In the genomic region with DNA sequence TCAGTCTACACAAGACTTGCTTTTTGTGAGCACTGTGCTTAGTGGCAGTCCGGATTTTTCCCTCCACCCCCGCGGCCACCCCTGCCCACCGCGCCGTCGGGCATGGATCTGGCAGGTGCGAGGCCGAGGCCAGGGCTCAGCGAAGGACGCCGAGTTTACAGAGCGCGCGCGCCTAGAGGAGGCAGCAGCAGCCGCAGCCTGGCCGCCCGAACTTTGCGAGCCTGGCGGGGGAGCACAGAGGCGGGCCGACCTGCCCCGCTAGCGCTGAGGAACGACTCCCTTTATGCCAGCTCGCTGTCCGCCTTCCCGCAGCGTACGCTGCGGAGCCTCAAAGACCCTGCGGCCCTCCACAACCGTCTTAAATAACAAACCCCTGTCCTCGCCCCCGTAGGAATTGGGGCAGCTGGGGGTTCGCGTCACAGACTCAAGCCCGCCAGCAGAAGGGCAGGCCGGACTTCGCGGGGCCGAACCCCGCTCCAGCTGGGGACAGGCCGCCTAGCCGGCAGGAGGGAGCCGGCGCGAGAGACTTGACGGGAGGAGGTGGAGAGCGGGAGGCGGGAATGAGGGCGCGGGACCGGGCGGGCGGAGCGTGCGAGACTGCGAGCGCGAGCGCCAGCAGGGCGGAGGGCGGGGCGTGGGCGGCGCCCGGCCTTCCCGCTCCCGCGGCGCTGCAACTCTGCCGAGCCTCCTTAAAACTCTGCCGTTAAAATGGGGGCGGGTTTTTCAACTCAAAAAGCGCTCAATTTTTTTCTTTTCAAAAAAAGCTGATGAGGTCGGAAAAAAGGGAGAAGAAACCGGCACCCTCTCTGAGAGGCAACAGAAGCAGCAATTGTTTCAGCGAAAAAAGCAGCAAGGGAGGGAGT, we compare ENCODE assay signal across 1 cellular context.
TF ChIP-seq lines count a peak whose summit lies in the region.

No MANE protein-coding gene starts in this region.

TF ChIP-seq in HepG2, 621 proteins besides CTCF, POLR2A, EP300 and RAD21 (continued from another document and continues in another):
- TF ChIP-seq ZNF777 (CRISPR knock-in tag; IDR thresholded peaks at IDR 0.05), result peak; percentile 99
- TF ChIP-seq LCORL (IDR thresholded peaks at IDR 0.05), result no peak
- TF ChIP-seq LCORL (CRISPR knock-in tag; IDR thresholded peaks at IDR 0.05), result no peak; the same call in 1 of the 2 replicates
- TF ChIP-seq SALL1 (CRISPR knock-in tag; IDR thresholded peaks at IDR 0.05), result peak; percentile 78
- TF ChIP-seq NBN (conservative IDR thresholded peaks at IDR 0.05), result no peak
- TF ChIP-seq ZNF7 (CRISPR knock-in tag; IDR thresholded peaks at IDR 0.05), result no peak
- TF ChIP-seq ARNT (IDR thresholded peaks at IDR 0.05), result no peak
- TF ChIP-seq ZNF234 (CRISPR knock-in tag; conservative IDR thresholded peaks at IDR 0.05), result peak; percentile 34; the same call in 1 of the 2 replicates
- no peak for TF ChIP-seq ZNF468 (CRISPR knock-in tag; IDR thresholded peaks at IDR 0.05)
- peak; percentile 92 for TF ChIP-seq TFDP2 (CRISPR knock-in tag; IDR thresholded peaks at IDR 0.05)
- no peak for TF ChIP-seq KDM1A (CRISPR knock-in tag; IDR thresholded peaks at IDR 0.05)
- no peak for TF ChIP-seq HOXA7 (CRISPR knock-in tag; IDR thresholded peaks at IDR 0.05)
- TF ChIP-seq, protein P1, sequence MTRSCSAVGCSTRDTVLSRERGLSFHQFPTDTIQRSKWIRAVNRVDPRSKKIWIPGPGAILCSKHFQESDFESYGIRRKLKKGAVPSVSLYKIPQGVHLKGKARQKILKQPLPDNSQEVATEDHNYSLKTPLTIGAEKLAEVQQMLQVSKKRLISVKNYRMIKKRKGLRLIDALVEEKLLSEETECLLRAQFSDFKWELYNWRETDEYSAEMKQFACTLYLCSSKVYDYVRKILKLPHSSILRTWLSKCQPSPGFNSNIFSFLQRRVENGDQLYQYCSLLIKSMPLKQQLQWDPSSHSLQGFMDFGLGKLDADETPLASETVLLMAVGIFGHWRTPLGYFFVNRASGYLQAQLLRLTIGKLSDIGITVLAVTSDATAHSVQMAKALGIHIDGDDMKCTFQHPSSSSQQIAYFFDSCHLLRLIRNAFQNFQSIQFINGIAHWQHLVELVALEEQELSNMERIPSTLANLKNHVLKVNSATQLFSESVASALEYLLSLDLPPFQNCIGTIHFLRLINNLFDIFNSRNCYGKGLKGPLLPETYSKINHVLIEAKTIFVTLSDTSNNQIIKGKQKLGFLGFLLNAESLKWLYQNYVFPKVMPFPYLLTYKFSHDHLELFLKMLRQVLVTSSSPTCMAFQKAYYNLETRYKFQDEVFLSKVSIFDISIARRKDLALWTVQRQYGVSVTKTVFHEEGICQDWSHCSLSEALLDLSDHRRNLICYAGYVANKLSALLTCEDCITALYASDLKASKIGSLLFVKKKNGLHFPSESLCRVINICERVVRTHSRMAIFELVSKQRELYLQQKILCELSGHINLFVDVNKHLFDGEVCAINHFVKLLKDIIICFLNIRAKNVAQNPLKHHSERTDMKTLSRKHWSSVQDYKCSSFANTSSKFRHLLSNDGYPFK (CRISPR knock-in tag; IDR thresholded peaks at IDR 0.05; ENCODE audit: borderline replicate concordance), result peak; percentile 70; the same call in 1 of the 2 replicates
- peak; percentile 31 for TF ChIP-seq MED8 (CRISPR knock-in tag; IDR thresholded peaks at IDR 0.05; ENCODE audit: insufficient replicate concordance)
- TF ChIP-seq, protein P2, sequence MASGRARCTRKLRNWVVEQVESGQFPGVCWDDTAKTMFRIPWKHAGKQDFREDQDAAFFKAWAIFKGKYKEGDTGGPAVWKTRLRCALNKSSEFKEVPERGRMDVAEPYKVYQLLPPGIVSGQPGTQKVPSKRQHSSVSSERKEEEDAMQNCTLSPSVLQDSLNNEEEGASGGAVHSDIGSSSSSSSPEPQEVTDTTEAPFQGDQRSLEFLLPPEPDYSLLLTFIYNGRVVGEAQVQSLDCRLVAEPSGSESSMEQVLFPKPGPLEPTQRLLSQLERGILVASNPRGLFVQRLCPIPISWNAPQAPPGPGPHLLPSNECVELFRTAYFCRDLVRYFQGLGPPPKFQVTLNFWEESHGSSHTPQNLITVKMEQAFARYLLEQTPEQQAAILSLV (CRISPR knock-in tag; IDR thresholded peaks at IDR 0.05; ENCODE audit: borderline replicate concordance), result peak; percentile 98
- TF ChIP-seq, protein P3, sequence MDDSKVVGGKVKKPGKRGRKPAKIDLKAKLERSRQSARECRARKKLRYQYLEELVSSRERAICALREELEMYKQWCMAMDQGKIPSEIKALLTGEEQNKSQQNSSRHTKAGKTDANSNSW (CRISPR knock-in tag; IDR thresholded peaks at IDR 0.05; ENCODE audit: borderline replicate concordance), result no peak; the same call in 1 of the 2 replicates
- peak; percentile 71; the same call in 1 of the 2 replicates for TF ChIP-seq TBX2 (CRISPR knock-in tag; IDR thresholded peaks at IDR 0.05; ENCODE audit: borderline replicate concordance)
- no peak for TF ChIP-seq ZFAT (CRISPR knock-in tag; conservative IDR thresholded peaks at IDR 0.05)
- no peak for TF ChIP-seq SMYD3 (CRISPR knock-in tag; IDR thresholded peaks at IDR 0.05)
- TF ChIP-seq, protein P4, sequence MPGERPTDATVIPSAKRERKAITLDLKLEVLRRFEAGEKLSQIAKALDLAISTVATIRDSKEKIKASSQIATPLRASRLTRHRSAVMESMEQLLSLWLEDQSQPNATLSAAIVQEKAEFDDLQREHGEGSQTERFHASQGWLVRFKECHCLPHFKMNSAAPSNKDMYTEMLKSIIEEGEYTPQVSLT (CRISPR knock-in tag; IDR thresholded peaks at IDR 0.05; ENCODE audit: borderline replicate concordance, low read depth), result no peak
- TF ChIP-seq ZSCAN12 (CRISPR knock-in tag; IDR thresholded peaks at IDR 0.05), result no peak
- peak; percentile 73; the same call in 1 of the 2 replicates for TF ChIP-seq CBX5 (CRISPR knock-in tag; IDR thresholded peaks at IDR 0.05; ENCODE audit: borderline replicate concordance)
- no peak for TF ChIP-seq ZFP82 (CRISPR knock-in tag; IDR thresholded peaks at IDR 0.05; ENCODE audit: borderline replicate concordance)
- no peak for TF ChIP-seq ZNF530 (CRISPR knock-in tag; IDR thresholded peaks at IDR 0.05; ENCODE audit: low read depth)
- TF ChIP-seq ATM (IDR thresholded peaks at IDR 0.05; ENCODE audit: borderline replicate concordance), result no peak
- TF ChIP-seq, protein P5, sequence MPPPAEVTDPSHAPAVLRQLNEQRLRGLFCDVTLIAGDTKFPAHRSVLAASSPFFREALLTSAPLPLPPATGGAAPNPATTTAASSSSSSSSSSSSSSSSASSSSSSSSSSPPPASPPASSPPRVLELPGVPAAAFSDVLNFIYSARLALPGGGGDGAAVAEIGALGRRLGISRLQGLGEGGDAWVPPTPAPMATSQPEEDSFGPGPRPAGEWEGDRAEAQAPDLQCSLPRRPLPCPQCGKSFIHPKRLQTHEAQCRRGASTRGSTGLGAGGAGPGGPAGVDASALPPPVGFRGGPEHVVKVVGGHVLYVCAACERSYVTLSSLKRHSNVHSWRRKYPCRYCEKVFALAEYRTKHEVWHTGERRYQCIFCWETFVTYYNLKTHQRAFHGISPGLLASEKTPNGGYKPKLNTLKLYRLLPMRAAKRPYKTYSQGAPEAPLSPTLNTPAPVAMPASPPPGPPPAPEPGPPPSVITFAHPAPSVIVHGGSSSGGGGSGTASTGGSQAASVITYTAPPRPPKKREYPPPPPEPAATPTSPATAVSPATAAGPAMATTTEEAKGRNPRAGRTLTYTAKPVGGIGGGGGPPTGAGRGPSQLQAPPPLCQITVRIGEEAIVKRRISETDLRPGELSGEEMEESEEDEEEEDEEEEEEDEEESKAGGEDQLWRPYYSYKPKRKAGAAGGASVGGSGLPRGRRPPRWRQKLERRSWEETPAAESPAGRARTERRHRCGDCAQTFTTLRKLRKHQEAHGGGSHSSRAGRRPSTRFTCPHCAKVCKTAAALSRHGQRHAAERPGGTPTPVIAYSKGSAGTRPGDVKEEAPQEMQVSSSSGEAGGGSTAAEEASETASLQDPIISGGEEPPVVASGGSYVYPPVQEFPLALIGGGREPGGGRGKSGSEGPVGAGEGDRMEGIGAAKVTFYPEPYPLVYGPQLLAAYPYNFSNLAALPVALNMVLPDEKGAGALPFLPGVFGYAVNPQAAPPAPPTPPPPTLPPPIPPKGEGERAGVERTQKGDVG (CRISPR knock-in tag; IDR thresholded peaks at IDR 0.05; ENCODE audit: borderline replicate concordance), result peak; percentile 78; the same call in 1 of the 2 replicates
- TF ChIP-seq ZNF460 (CRISPR knock-in tag; IDR thresholded peaks at IDR 0.05; ENCODE audit: borderline replicate concordance), result peak; percentile 53; the same call in 1 of the 2 replicates
- no peak; the same call in 1 of the 2 replicates for TF ChIP-seq ZNF232 (CRISPR knock-in tag; IDR thresholded peaks at IDR 0.05; ENCODE audit: borderline replicate concordance)
- TF ChIP-seq CERS6 (CRISPR knock-in tag; IDR thresholded peaks at IDR 0.05), result no peak
- TF ChIP-seq TARDBP (CRISPR knock-in tag; IDR thresholded peaks at IDR 0.05), result peak; percentile 77
- TF ChIP-seq HOXA3 (CRISPR knock-in tag; IDR thresholded peaks at IDR 0.05), result peak; percentile 42
- TF ChIP-seq SRF (IDR thresholded peaks at IDR 0.05; ENCODE audit: low read depth, low read length), result no peak; the same call in 1 of the 2 replicates
- 0 out of 2 replicates have a peak, but pooled peaks have one; percentile 78 for TF ChIP-seq TEAD2 (CRISPR knock-in tag; IDR thresholded peaks at IDR 0.05)
- peak; percentile 44 for TF ChIP-seq ZNF124 (CRISPR knock-in tag; IDR thresholded peaks at IDR 0.05)
- TF ChIP-seq U2AF2 (IDR thresholded peaks at IDR 0.05; ENCODE audit: low read depth, low read length), result 0 out of 2 replicates have a peak, but pooled peaks have one; percentile 61
- TF ChIP-seq ZBTB25 (CRISPR knock-in tag; IDR thresholded peaks at IDR 0.05), result 0 out of 2 replicates have a peak, but pooled peaks have one; percentile 46
- TF ChIP-seq, protein P6, sequence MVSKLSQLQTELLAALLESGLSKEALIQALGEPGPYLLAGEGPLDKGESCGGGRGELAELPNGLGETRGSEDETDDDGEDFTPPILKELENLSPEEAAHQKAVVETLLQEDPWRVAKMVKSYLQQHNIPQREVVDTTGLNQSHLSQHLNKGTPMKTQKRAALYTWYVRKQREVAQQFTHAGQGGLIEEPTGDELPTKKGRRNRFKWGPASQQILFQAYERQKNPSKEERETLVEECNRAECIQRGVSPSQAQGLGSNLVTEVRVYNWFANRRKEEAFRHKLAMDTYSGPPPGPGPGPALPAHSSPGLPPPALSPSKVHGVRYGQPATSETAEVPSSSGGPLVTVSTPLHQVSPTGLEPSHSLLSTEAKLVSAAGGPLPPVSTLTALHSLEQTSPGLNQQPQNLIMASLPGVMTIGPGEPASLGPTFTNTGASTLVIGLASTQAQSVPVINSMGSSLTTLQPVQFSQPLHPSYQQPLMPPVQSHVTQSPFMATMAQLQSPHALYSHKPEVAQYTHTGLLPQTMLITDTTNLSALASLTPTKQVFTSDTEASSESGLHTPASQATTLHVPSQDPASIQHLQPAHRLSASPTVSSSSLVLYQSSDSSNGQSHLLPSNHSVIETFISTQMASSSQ (IDR thresholded peaks at IDR 0.05; ENCODE audit: low read depth), result no peak
- TF ChIP-seq, protein P6 (CRISPR knock-in tag; IDR thresholded peaks at IDR 0.05; ENCODE audit: borderline replicate concordance), result no peak
- TF ChIP-seq, protein P7, sequence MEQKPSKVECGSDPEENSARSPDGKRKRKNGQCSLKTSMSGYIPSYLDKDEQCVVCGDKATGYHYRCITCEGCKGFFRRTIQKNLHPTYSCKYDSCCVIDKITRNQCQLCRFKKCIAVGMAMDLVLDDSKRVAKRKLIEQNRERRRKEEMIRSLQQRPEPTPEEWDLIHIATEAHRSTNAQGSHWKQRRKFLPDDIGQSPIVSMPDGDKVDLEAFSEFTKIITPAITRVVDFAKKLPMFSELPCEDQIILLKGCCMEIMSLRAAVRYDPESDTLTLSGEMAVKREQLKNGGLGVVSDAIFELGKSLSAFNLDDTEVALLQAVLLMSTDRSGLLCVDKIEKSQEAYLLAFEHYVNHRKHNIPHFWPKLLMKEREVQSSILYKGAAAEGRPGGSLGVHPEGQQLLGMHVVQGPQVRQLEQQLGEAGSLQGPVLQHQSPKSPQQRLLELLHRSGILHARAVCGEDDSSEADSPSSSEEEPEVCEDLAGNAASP (CRISPR knock-in tag; IDR thresholded peaks at IDR 0.05; ENCODE audit: borderline replicate concordance), result no peak; the same call in 1 of the 2 replicates
